ENCODE assay signal across 14 cellular contexts in genomic region chr10:62093863-62094291, GRCh38.
DNase-seq lines count a peak whose midpoint lies in the region; ATAC-seq and TF ChIP-seq lines count a peak whose summit lies in the region.
"Had no signal": no experiment of that assay in that cellular context is flagged by ENCODE, and none has a peak within 500 bp of the region (broad histone marks: within the 10 kb centered on the region; RNA-seq: fewer than 3 reads in every experiment).

No MANE protein-coding gene starts in this region.

- CTCF ChIA-PET in HEK293T (lab: Yijun Ruan, JAX) = no interaction called here

- no peaks in the 10 kb centered on the region for H3K27me3 ChIP-seq in dorsolateral prefrontal cortex
- H3K27me3 ChIP-seq in muscle layer of duodenum (ENCODE audit: low read depth, low read length) = no peaks in the 10 kb centered on the region

- peak overlapping the region in 55 of 59 donors; percentile 3 to 91 (median 76) for H3K27ac ChIP-seq in dorsolateral prefrontal cortex
- peak overlapping the region; percentile 14 for H3K27ac ChIP-seq in muscle layer of duodenum (ENCODE audit: low read length)

- ATAC-seq in HG02884 (IDR thresholded peaks at IDR 0.05; ENCODE audit: unreplicated experiment) = no peak
- ATAC-seq in HG02763 (IDR thresholded peaks at IDR 0.05; ENCODE audit: unreplicated experiment) = no peak
- ATAC-seq: stimulated activated naive CD8-positive, alpha-beta T cell treated with anti-CD3 and anti-CD28 coated beads, Interleukin-15, amount 100 ng/mL, for 72 hours had no signal

- H3K4me3 ChIP-seq in dorsolateral prefrontal cortex (peak overlapping the region in 1 of 59 donors; percentile 26), muscle layer of duodenum (ENCODE audit: low read depth in 1 of 2, low read length in 2 of 2) (no peak overlapping the region)

- POLR2A ChIA-PET in HEK293T (lab: Yijun Ruan, JAX) = no interaction called here

- no peak for TF ChIP-seq CTCF in dorsolateral prefrontal cortex (IDR thresholded peaks at IDR 0.05 in 54 of 56, conservative IDR thresholded peaks at IDR 0.05 in 2 of 56; ENCODE audit: low read depth in 1 of 56, partially characterized antibody in 56 of 56)

- peak; percentile 93 for TF ChIP-seq EP300 in Ishikawa (IDR thresholded peaks at IDR 0.05; ENCODE audit: borderline replicate concordance)

- TF ChIP-seq RAD21 in Ishikawa (IDR thresholded peaks at IDR 0.05; ENCODE audit: low read depth) = peak; percentile 27; the same call in 1 of the 2 replicates

- in situ Hi-C loops in ACHN (cut with HindIII; ENCODE audit: low pct_ligation_motif_present, low pct_unique_long_range_greater_than_20kb, low sequenced_read_pairs) = no loop called here

- H3K4me1 ChIP-seq in muscle layer of duodenum (ENCODE audit: control insufficient read depth in 1 of 2, insufficient read depth in 2 of 2, low read length in 2 of 2) = peaks cover 0 to 6% of the 10 kb centered on the region in 2 donors

- intact Hi-C loops in dorsolateral prefrontal cortex (cut with DNase I) = loop anchor here (2.0 to 5.0 kb wide), 2 partner anchors 42 to 43 kb away; no protein-coding TSS in a partner anchor

- H3K9me3 ChIP-seq in muscle layer of duodenum (ENCODE audit: control insufficient read depth in 1 of 2, low read length in 2 of 2) = no peaks in the 10 kb centered on the region

- peaks cover 40 to 44% of the 10 kb centered on the region in 2 donors for H3K36me3 ChIP-seq in muscle layer of duodenum (ENCODE audit: control insufficient read depth in 1 of 2, insufficient read depth in 2 of 2, low read length in 2 of 2)

- DNase-seq in ACHN = peak; percentile 91
- no peak for DNase-seq in dorsolateral prefrontal cortex
- DNase-seq in HEK293T (ENCODE audit: extremely low spot score) = no peak
- DNase-seq in activated effector memory CD4-positive, alpha-beta T cell treated with anti-CD3 and anti-CD28 coated beads, Interleukin-2, amount 50 U/mL, for 16 hours = no peak
- DNase-seq: central memory CD4-positive, alpha-beta T cell; H7; naive B cell; NCI-H1105; stimulated activated naive CD8-positive, alpha-beta T cell treated with anti-CD3 and anti-CD28 coated beads, Interleukin-15, amount 100 ng/mL, for 72 hours; T-helper 9 cell had no signal

TF ChIP-seq in Ishikawa, 13 proteins besides CTCF, POLR2A, EP300 and RAD21:
- TF ChIP-seq ZBTB7A (IDR thresholded peaks at IDR 0.05; ENCODE audit: low read depth) (no peak), TEAD4 (IDR thresholded peaks at IDR 0.05) (peak; percentile 98), TCF12 (IDR thresholded peaks at IDR 0.05; ENCODE audit: low read depth) (peak; percentile 88), EGR1 (IDR thresholded peaks at IDR 0.05) (no peak), MAX (IDR thresholded peaks at IDR 0.05) (no peak), CEBPB (IDR thresholded peaks at IDR 0.05) (peak; percentile 41; the same call in 1 of the 2 replicates), REST (IDR thresholded peaks at IDR 0.05; ENCODE audit: low read depth) (no peak), FOXM1 (IDR thresholded peaks at IDR 0.05; ENCODE audit: borderline replicate concordance, low read depth) (peak; percentile 85), NFIC (IDR thresholded peaks at IDR 0.05) (peak; percentile 95), TAF1 (IDR thresholded peaks at IDR 0.05; ENCODE audit: low read depth) (no peak), YY1 (IDR thresholded peaks at IDR 0.05; ENCODE audit: low read depth) (0 out of 2 replicates have a peak, but pooled peaks have one; percentile 13), CREB1 (IDR thresholded peaks at IDR 0.05; ENCODE audit: low read depth) (no peak), USF1 (IDR thresholded peaks at IDR 0.05) (no peak)

TF ChIP-seq in HEK293T, 16 proteins besides CTCF, POLR2A, EP300 and RAD21:
- TF ChIP-seq NFRKB (IDR thresholded peaks at IDR 0.05) (no peak), SP1 (IDR thresholded peaks at IDR 0.05) (no peak), ZNF384 (IDR thresholded peaks at IDR 0.05) (no peak), FOXA1 (IDR thresholded peaks at IDR 0.05) (no peak), HDGF (IDR thresholded peaks at IDR 0.05; ENCODE audit: borderline replicate concordance) (no peak), LEF1 (IDR thresholded peaks at IDR 0.05; ENCODE audit: borderline replicate concordance) (no peak), SUZ12 (IDR thresholded peaks at IDR 0.05) (no peak), TARDBP (IDR thresholded peaks at IDR 0.05) (no peak), CTBP1 (IDR thresholded peaks at IDR 0.05; ENCODE audit: borderline replicate concordance) (no peak), PKNOX1 (IDR thresholded peaks at IDR 0.05) (no peak), L3MBTL2 (conservative IDR thresholded peaks at IDR 0.05) (no peak), ARNT (IDR thresholded peaks at IDR 0.05) (no peak), FOXK2 (IDR thresholded peaks at IDR 0.05) (no peak), FOXM1 (IDR thresholded peaks at IDR 0.05; ENCODE audit: borderline replicate concordance) (no peak), ELF4 (IDR thresholded peaks at IDR 0.05) (no peak), BHLHE40 (IDR thresholded peaks at IDR 0.05; ENCODE audit: borderline replicate concordance) (no peak)
TF ChIP-seq in HEK293T: peak in this region for 0.
